8 cellular contexts compared by ENCODE assay signal in the genomic region with DNA sequence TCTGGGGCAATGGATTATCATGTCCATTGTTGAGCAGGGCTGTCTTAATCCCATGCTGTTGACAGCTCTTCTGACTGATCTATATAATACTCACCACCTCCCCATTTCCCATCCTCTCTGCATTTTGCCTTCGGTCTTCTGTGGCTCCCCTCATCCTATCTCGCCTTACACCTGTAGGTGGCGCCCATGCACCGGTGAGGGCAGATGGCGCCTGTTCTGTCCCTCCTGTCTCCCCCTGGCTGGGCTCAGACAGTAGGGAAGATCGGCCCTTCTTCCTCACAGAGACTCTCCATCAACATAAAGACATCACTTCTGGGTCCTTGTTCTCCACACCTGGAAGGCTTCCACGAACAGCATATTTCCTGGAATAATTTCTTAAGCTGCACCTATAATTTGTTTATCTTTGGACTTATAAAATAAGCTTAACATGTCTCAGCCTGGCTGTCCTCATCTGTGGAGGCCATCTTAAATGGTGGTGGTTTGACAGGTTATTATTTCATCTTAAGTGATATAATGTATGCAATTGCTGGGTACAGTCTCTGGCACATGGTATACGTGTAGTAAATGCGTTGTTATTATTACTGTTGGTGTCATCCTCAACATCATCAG. TPM values are rescaled to one million over a fixed set of nuclear protein-coding genes. Genes with fewer than 3 reads are reported as not detected.
A peak's percentile ranks its signal among the peaks of the same experiment; 100 is the strongest.
DNase-seq lines count a peak whose midpoint lies in the region; TF ChIP-seq lines count a peak whose summit lies in the region.

No MANE protein-coding gene starts in this region.

- DNase-seq in activated T-cell treated with anti-CD3 and anti-CD28 coated beads for 24 hours (ENCODE audit: low read depth) (peak; percentile 4), H9 (peak; percentile 80), SHP77 treated with DMSO at 0.1 percent for 48 hours (lab: John Stamatoyannopoulos, UW) (peak; percentile 16), dermis microvascular lymphatic vessel endothelial cell (ENCODE audit: low read depth in 2 of 2) (peak; percentile 11 to 61), mesendoderm (peak; percentile 80), tibial nerve (ENCODE audit: low spot score in 2 of 2) (peak in 1 of 2 donors; percentile 44)
- DNase-seq in activated T-cell treated with anti-CD3 and anti-CD28 coated beads, Interleukin-2, amount 50 U/mL, for 24 hours = no peak

- H2BK20ac ChIP-seq in H9 (ENCODE audit: low read depth, low read length, poor library complexity, severe bottlenecking) = no peak overlapping the region

- H2BK15ac ChIP-seq in H9 (ENCODE audit: low read depth, low read length) = no peak overlapping the region
- H2BK15ac ChIP-seq in mesendoderm (replicated peaks; ENCODE audit: low read depth) = no peak overlapping the region

- H3K18ac ChIP-seq in H9 (ENCODE audit: insufficient read length, low read depth, low read length) = no peak overlapping the region
- no peak overlapping the region for H3K18ac ChIP-seq in mesendoderm (ENCODE audit: low read length)

- no peak overlapping the region for H4K91ac ChIP-seq in H9 (ENCODE audit: insufficient read length, low read depth, low read length)

- H3K9me3 ChIP-seq in H9 (ENCODE audit: control insufficient read depth, low read depth, low read length) (no peaks in the 10 kb centered on the region), tibial nerve (peaks cover 0 to 8% (median 0%) of the 10 kb centered on the region in 4 donors)

- no peaks in the 10 kb centered on the region for H3K4me1 ChIP-seq in H9 (ENCODE audit: insufficient read depth, low read length)
- no peaks in the 10 kb centered on the region for H3K4me1 ChIP-seq in KMS-11 (ENCODE audit: low read depth, poor library complexity, severe bottlenecking)
- no peaks in the 10 kb centered on the region for H3K4me1 ChIP-seq in mesendoderm (ENCODE audit: control insufficient read depth, low read depth, low read length)
- no peaks in the 10 kb centered on the region for H3K4me1 ChIP-seq in tibial nerve

- H3K79me2 ChIP-seq in H9 (ENCODE audit: insufficient read depth, low read length) (no peaks in the 10 kb centered on the region), KMS-11 (ENCODE audit: insufficient read depth, low read depth) (no peaks in the 10 kb centered on the region), mesendoderm (ENCODE audit: control insufficient read depth, insufficient read depth, low read length) (no peaks in the 10 kb centered on the region)

- H3K79me1 ChIP-seq in H9 (ENCODE audit: insufficient read depth, low read depth, low read length, poor library complexity, severe bottlenecking) = no peaks in the 10 kb centered on the region
- H3K79me1 ChIP-seq in mesendoderm (ENCODE audit: low read length) = no peaks in the 10 kb centered on the region

- H2AFZ ChIP-seq in H9 (ENCODE audit: low read length) (no peak overlapping the region), KMS-11 (ENCODE audit: low read depth) (no peak overlapping the region)

- H3K36me3 ChIP-seq in KMS-11 (ENCODE audit: insufficient read depth) (no peaks in the 10 kb centered on the region), mesendoderm (ENCODE audit: control insufficient read depth, insufficient read depth, low read length) (no peaks in the 10 kb centered on the region), tibial nerve (no peaks in the 10 kb centered on the region)

- peaks cover 3% of the 10 kb centered on the region for H3K9me3 Mint-ChIP-seq in activated T-cell treated with anti-CD3 and anti-CD28 coated beads, Interleukin-2, amount 50 U/mL, for 24 hours
- H3K9me3 Mint-ChIP-seq in H9 = peaks cover 5 to 6% of the 10 kb centered on the region in 2 experiments; a peak in 4 of 5 replicates

- H2AK5ac ChIP-seq in H9 (ENCODE audit: insufficient read length, low read length) (no peak overlapping the region), mesendoderm (ENCODE audit: low read length) (no peak overlapping the region)

- no peak overlapping the region for H3K14ac ChIP-seq in H9 (ENCODE audit: insufficient read depth, low read length)

- no peak overlapping the region for H3K4me3 ChIP-seq in KMS-11 (IDR thresholded peaks at IDR 0.05; ENCODE audit: insufficient read depth, low read depth, low read length)
- H3K4me3 ChIP-seq in mesendoderm (ENCODE audit: low read length) = no peak overlapping the region
- H3K4me3 ChIP-seq in tibial nerve = no peak overlapping the region

- H3K9ac ChIP-seq in H9 (ENCODE audit: extremely low read depth, insufficient read length, low read length) (no peak overlapping the region), KMS-11 (no peak overlapping the region), mesendoderm (ENCODE audit: low read length) (no peak overlapping the region)

- peaks cover 3% of the 10 kb centered on the region for H3K27me3 Mint-ChIP-seq in activated T-cell treated with anti-CD3 and anti-CD28 coated beads, Interleukin-2, amount 50 U/mL, for 24 hours
- peaks cover 1% of the 10 kb centered on the region; the same call in 1 of the 2 replicates for H3K27me3 Mint-ChIP-seq in H9 (ENCODE audit: low read depth)

- H3K4ac ChIP-seq in H9 (ENCODE audit: low read depth, low read length) = no peak overlapping the region
- no peak overlapping the region for H3K4ac ChIP-seq in mesendoderm (ENCODE audit: low read depth, low read length)

- H4K8ac ChIP-seq in H9 (replicated peaks; ENCODE audit: insufficient read length, low read depth, low read length) (no peak overlapping the region), mesendoderm (ENCODE audit: low read depth, low read length) (no peak overlapping the region)

- H3K23ac ChIP-seq in H9 (ENCODE audit: insufficient read length, low read depth, low read length) (no peak overlapping the region), mesendoderm (ENCODE audit: low read length) (no peak overlapping the region)

- TF ChIP-seq POLR2A in tibial nerve (IDR thresholded peaks at IDR 0.05) = no peak

- no peak overlapping the region for H3K27ac Mint-ChIP-seq in activated T-cell treated with anti-CD3 and anti-CD28 coated beads, Interleukin-2, amount 50 U/mL, for 24 hours
- no peak overlapping the region for H3K27ac Mint-ChIP-seq in H9

- no CpG with 5 or more reads among the region's 9 CpGs for WGBS in H9 (ENCODE audit: extremely low coverage, insufficient read length, low lambda C conversion rate)
- WGBS in mesendoderm (ENCODE audit: extremely low coverage, insufficient coverage, low lambda C conversion rate) = no CpG with 5 or more reads among the region's 9 CpGs
- 21 to 22% methylated on average over 9 of the region's 9 CpGs for WGBS in tibial nerve, 2 donors

- no peak overlapping the region for H3T11ph ChIP-seq in H9 (ENCODE audit: low read length)

- H2BK12ac ChIP-seq in H9 (ENCODE audit: insufficient read length, low read depth, low read length) = no peak overlapping the region

- no peak overlapping the region for H3K56ac ChIP-seq in H9 (ENCODE audit: insufficient read length, low read depth, low read length)
- no peak overlapping the region for H3K56ac ChIP-seq in mesendoderm (ENCODE audit: low read length)

- no peak overlapping the region for H2BK120ac ChIP-seq in H9 (ENCODE audit: low read depth, low read length, poor library complexity, severe bottlenecking)
- no peak overlapping the region for H2BK120ac ChIP-seq in mesendoderm (ENCODE audit: low read depth, low read length)

- TF ChIP-seq EP300 in tibial nerve (IDR thresholded peaks at IDR 0.05) = no peak

- no peak overlapping the region for H2BK5ac ChIP-seq in H9 (ENCODE audit: insufficient read length, low read length)
- no peak overlapping the region for H2BK5ac ChIP-seq in mesendoderm (ENCODE audit: low read length)

- no peaks in the 10 kb centered on the region for H3K36me3 Mint-ChIP-seq in activated T-cell treated with anti-CD3 and anti-CD28 coated beads, Interleukin-2, amount 50 U/mL, for 24 hours (ENCODE audit: low read depth)
- H3K36me3 Mint-ChIP-seq in H9 (ENCODE audit: insufficient read depth in 1 of 3, low read depth in 3 of 3) = peaks cover 0 to 5% (median 0%) of the 10 kb centered on the region in 3 experiments; a peak in 3 of 7 replicates

- no peaks in the 10 kb centered on the region for H3K4me1 Mint-ChIP-seq in activated T-cell treated with anti-CD3 and anti-CD28 coated beads, Interleukin-2, amount 50 U/mL, for 24 hours (ENCODE audit: low read depth)
- H3K4me1 Mint-ChIP-seq in H9 = no peaks in the 10 kb centered on the region; a peak in 1 of 4 replicates

- no peak overlapping the region for H3K27ac ChIP-seq in H9 (ENCODE audit: insufficient read length, low read depth, low read length)
- no peak overlapping the region for H3K27ac ChIP-seq in KMS-11
- H3K27ac ChIP-seq in mesendoderm (ENCODE audit: low read depth, low read length) = no peak overlapping the region
- no peak overlapping the region for H3K27ac ChIP-seq in tibial nerve

- H3K27me3 ChIP-seq in H9 (ENCODE audit: insufficient read depth, low read length) = no peaks in the 10 kb centered on the region
- no peaks in the 10 kb centered on the region for H3K27me3 ChIP-seq in KMS-11 (ENCODE audit: insufficient read depth, low read depth)
- H3K27me3 ChIP-seq in mesendoderm (ENCODE audit: insufficient read depth, low read length, poor library complexity) = no peaks in the 10 kb centered on the region
- H3K27me3 ChIP-seq in tibial nerve = no peaks in the 10 kb centered on the region

- no peak overlapping the region for H4K5ac ChIP-seq in H9 (ENCODE audit: insufficient read length, low read depth, low read length)
- H4K5ac ChIP-seq in mesendoderm (ENCODE audit: low read length) = no peak overlapping the region

- TF ChIP-seq CTCF in H9 (conservative IDR thresholded peaks at IDR 0.05) = peak; percentile 95
- TF ChIP-seq CTCF in KMS-11 (conservative IDR thresholded peaks at IDR 0.05; ENCODE audit: low read depth, low read length) = peak; percentile 96
- TF ChIP-seq CTCF in tibial nerve (IDR thresholded peaks at IDR 0.05) = peak; percentile 27 to 53 (median 41)

- H4K20me1 ChIP-seq in H9 (ENCODE audit: control insufficient read depth, insufficient read depth, insufficient read length) = no peaks in the 10 kb centered on the region
- no peaks in the 10 kb centered on the region for H4K20me1 ChIP-seq in KMS-11 (ENCODE audit: insufficient read depth)

- H3K4me2 ChIP-seq in H9 (ENCODE audit: insufficient read depth, insufficient read length, low read length) (no peak overlapping the region), KMS-11 (no peak overlapping the region), mesendoderm (ENCODE audit: low read length) (no peak overlapping the region)

- no peak overlapping the region for H3K4me3 Mint-ChIP-seq in activated T-cell treated with anti-CD3 and anti-CD28 coated beads, Interleukin-2, amount 50 U/mL, for 24 hours
- H3K4me3 Mint-ChIP-seq in H9 = no peak overlapping the region

- no peaks in the 10 kb centered on the region for H3K23me2 ChIP-seq in H9 (ENCODE audit: insufficient read length, low read depth, low read length, poor library complexity, severe bottlenecking)

RNA-seq across cellular contexts. Expression of gene CDH20, which starts 10.9 kb away (rescaled TPM):
- total RNA-seq in H9 (2021) = not detected in 2 replicates
- total RNA-seq in dermis microvascular lymphatic vessel endothelial cell = not detected in 2 replicates
- 0.15 TPM for polyA plus RNA-seq in mesendoderm (2013, experiment 1 of 2)
- polyA plus RNA-seq in mesendoderm (2013, experiment 2 of 2) = 0.18 TPM
- 1 to 10 TPM in 1 of 4 donors, under 1 TPM in 2, not detected in 1; 0.39 to 1.0 (median 0.90) TPM for total RNA-seq in tibial nerve

Comparison
In these comparisons a context has a peak if more than half of its experiments do, and no peak if none do; other contexts are left out.
1. CTCF ChIP-seq: peak in every context shown above with its lines; median percentile 96 in KMS-11; 95 in H9; 41 in tibial nerve.